ENCODE assay signal across 8 cellular contexts in genomic region chr12:118058881-118059644, GRCh38. TPM values are rescaled to one million over a fixed set of nuclear protein-coding genes. Genes with fewer than 3 reads are reported as not detected.
DNase-seq lines count a peak whose midpoint lies in the region; ATAC-seq and TF ChIP-seq lines count a peak whose summit lies in the region.

No MANE protein-coding gene starts in this region.

- CTCF ChIA-PET in HEK293T (lab: Yijun Ruan, JAX), result no interaction called here

- H3K4ac ChIP-seq in trophoblast cell (ENCODE audit: low read depth, low read length), result no peak overlapping the region

- H3K79me2 ChIP-seq in DND-41 (ENCODE audit: insufficient read depth, low read length) (peaks cover 11% of the 10 kb centered on the region; the same call in 1 of the 2 replicates), trophoblast cell (ENCODE audit: control insufficient read depth, insufficient read depth, low read length, poor library complexity) (peaks cover 15% of the 10 kb centered on the region)

- H3K27ac ChIP-seq in DND-41 (ENCODE audit: low read length) (peak overlapping the region; percentile 15; the same call in 1 of the 2 replicates), SJSA1 (peak overlapping the region; percentile 99), trophoblast cell (ENCODE audit: low read depth, low read length) (no peak overlapping the region)

- H3K9ac ChIP-seq in DND-41 (ENCODE audit: low read depth, low read length) (peak overlapping the region; percentile 67; the same call in 1 of the 2 replicates), trophoblast cell (ENCODE audit: low read length) (no peak overlapping the region)

- H2BK5ac ChIP-seq in trophoblast cell (ENCODE audit: low read depth, low read length, poor library complexity), result no peak overlapping the region

- peaks cover 41% of the 10 kb centered on the region for H3K4me1 ChIP-seq in DND-41 (ENCODE audit: insufficient read depth, low read length)
- peaks cover 64% of the 10 kb centered on the region for H3K4me1 ChIP-seq in SJSA1 (replicated peaks)
- peaks cover 6 to 13% of the 10 kb centered on the region in 2 experiments for H3K4me1 ChIP-seq in trophoblast cell (ENCODE audit: control insufficient read depth in 1 of 2, insufficient read depth in 2 of 2, low read length in 2 of 2)

- no peak overlapping the region for H2BK120ac ChIP-seq in trophoblast cell (ENCODE audit: insufficient read depth, low read length, poor library complexity)

- POLR2A ChIA-PET in HEK293T (lab: Yijun Ruan, JAX), result interaction anchor here (0.9 kb wide), 1 partner anchor 314 kb away, joined by 3 read pairs; no protein-coding TSS in a partner anchor

- H4K91ac ChIP-seq in trophoblast cell (ENCODE audit: low read depth, low read length), result no peak overlapping the region

- H3K9me3 ChIP-seq in DND-41 (ENCODE audit: insufficient read depth, low read length, severe bottlenecking) (no peaks in the 10 kb centered on the region), SJSA1 (replicated peaks) (no peaks in the 10 kb centered on the region), trophoblast cell (ENCODE audit: insufficient read depth, low read depth, low read length) (no peaks in the 10 kb centered on the region)

- H3K18ac ChIP-seq in trophoblast cell (ENCODE audit: low read length), result no peak overlapping the region

- no peak overlapping the region for H2BK12ac ChIP-seq in trophoblast cell (ENCODE audit: low read length)

- no peak overlapping the region for H4K8ac ChIP-seq in trophoblast cell (ENCODE audit: low read depth, low read length)

- H3K14ac ChIP-seq in trophoblast cell (ENCODE audit: low read length), result no peak overlapping the region

- no peaks in the 10 kb centered on the region for H4K20me1 ChIP-seq in DND-41 (ENCODE audit: insufficient read depth, low read length)

- no peak overlapping the region for H4K12ac ChIP-seq in trophoblast cell (ENCODE audit: low read depth, low read length)

- no peak for ATAC-seq in DND-41 (ENCODE audit: insufficient read depth, low read depth)

- H3K27me3 ChIP-seq in DND-41 (ENCODE audit: insufficient read depth, low read length, poor library complexity), result no peaks in the 10 kb centered on the region
- H3K27me3 ChIP-seq in SJSA1 (replicated peaks), result no peaks in the 10 kb centered on the region
- no peaks in the 10 kb centered on the region for H3K27me3 ChIP-seq in trophoblast cell (ENCODE audit: insufficient read depth, low read length)

- TF ChIP-seq CTCF in DND-41 (IDR thresholded peaks at IDR 0.05; ENCODE audit: borderline replicate concordance, extremely low read depth, low read length, poor library complexity, severe bottlenecking), result no peak
- TF ChIP-seq CTCF in epithelial cell of proximal tubule (conservative IDR thresholded peaks at IDR 0.05; ENCODE audit: low read depth, low read length), result no peak

- H3K79me1 ChIP-seq in trophoblast cell (ENCODE audit: low read length), result peaks cover 20% of the 10 kb centered on the region

- WGBS in trophoblast cell (ENCODE audit: extremely low coverage, insufficient coverage, insufficient read length), result no CpG with 5 or more reads among the region's 12 CpGs

- H3K23ac ChIP-seq in trophoblast cell (ENCODE audit: low read length), result no peak overlapping the region

- DNase-seq in DND-41 (no peak), SJSA1 (ENCODE audit: low read depth in 1 of 2, low spot score in 2 of 2) (peak; percentile 48 to 50), epithelial cell of proximal tubule (ENCODE audit: low read depth) (no peak), trophoblast cell (peak; percentile 57 to 76), DMS114 treated with DMSO at 0.1 percent for 48 hours (lab: John Stamatoyannopoulos, UW; ENCODE audit: unreplicated experiment) (no peak), HEK293T (ENCODE audit: extremely low spot score) (no peak), cortex of kidney (lab: John Stamatoyannopoulos, UW) (no peak), glomerular visceral epithelial cell (ENCODE audit: extremely low spot score) (no peak)

- H2AK5ac ChIP-seq in trophoblast cell (ENCODE audit: low read length), result no peak overlapping the region

- H3K4me3 ChIP-seq in DND-41 (ENCODE audit: low read depth in 1 of 2, low read length in 2 of 2), result no peak overlapping the region
- peak overlapping the region; percentile 87 for H3K4me3 ChIP-seq in SJSA1
- H3K4me3 ChIP-seq in epithelial cell of proximal tubule (ENCODE audit: low read depth, low read length), result peak overlapping the region; percentile 89
- H3K4me3 ChIP-seq in trophoblast cell (ENCODE audit: low read depth, low read length), result no peak overlapping the region

- H3K36me3 ChIP-seq in DND-41 (ENCODE audit: insufficient read depth, low read length), result no peaks in the 10 kb centered on the region; the same call in 1 of the 2 replicates
- H3K36me3 ChIP-seq in SJSA1, result peaks cover 21% of the 10 kb centered on the region
- H3K36me3 ChIP-seq in trophoblast cell (ENCODE audit: control insufficient read depth in 1 of 2, insufficient read depth in 2 of 2, low read length in 2 of 2), result peaks cover 0 to 2% of the 10 kb centered on the region in 2 experiments

- H2AFZ ChIP-seq in DND-41 (ENCODE audit: low read depth, low read length) (no peak overlapping the region), trophoblast cell (ENCODE audit: insufficient read depth, low read length, poor library complexity) (no peak overlapping the region)

- H3K4me2 ChIP-seq in DND-41 (ENCODE audit: insufficient read depth, low read length), result peak overlapping the region; percentile 80
- no peak overlapping the region for H3K4me2 ChIP-seq in trophoblast cell (ENCODE audit: low read length)

TF ChIP-seq in HEK293T, 16 proteins besides CTCF, POLR2A, EP300 and RAD21:
- TF ChIP-seq SP1 (IDR thresholded peaks at IDR 0.05), result no peak
- TF ChIP-seq HDGF (IDR thresholded peaks at IDR 0.05; ENCODE audit: borderline replicate concordance), result no peak
- TF ChIP-seq SUZ12 (IDR thresholded peaks at IDR 0.05), result no peak
TF ChIP-seq in HEK293T: peak in this region for 0.

RNA-seq across cellular contexts. Expression of gene WSB2, which starts 1.9 kb away (rescaled TPM):
- total RNA-seq in SJSA1 (2014; rRNA removed; shearing (Covaris generic)), result 160 and 164 TPM in 2 replicates
- total RNA-seq in epithelial cell of proximal tubule, result 79.6 and 129 TPM in 2 replicates
- 52.8 and 53.8 TPM in 2 replicates for polyA plus RNA-seq in trophoblast cell (2013)

RNA-seq across cellular contexts. Expression of gene RFC5, which starts 42.6 kb away (rescaled TPM):
- total RNA-seq in SJSA1 (2014; rRNA removed; shearing (Covaris generic)), result 21.5 and 47.6 TPM in 2 replicates
- 31.0 and 62.1 TPM in 2 replicates for total RNA-seq in epithelial cell of proximal tubule
- polyA plus RNA-seq in trophoblast cell (2013), result 20.0 and 22.8 TPM in 2 replicates

RNA-seq across cellular contexts. Expression of gene VSIG10, which starts 44.7 kb away (rescaled TPM):
- 11.8 and 14.6 TPM in 2 replicates for total RNA-seq in SJSA1 (2014; rRNA removed; shearing (Covaris generic))
- total RNA-seq in epithelial cell of proximal tubule, result 24.6 and 31.0 TPM in 2 replicates
- 8.7 and 9.9 TPM in 2 replicates for polyA plus RNA-seq in trophoblast cell (2013)

Comparison
In these comparisons a context has a peak if more than half of its experiments do, and no peak if none do; other contexts are left out.
1. DNase-seq: peak in SJSA1 (2 of 2) and trophoblast cell (2 of 2); none in DND-41 (single experiment), epithelial cell of proximal tubule (single experiment), DMS114 treated with DMSO at 0.1 percent for 48 hours (single experiment), HEK293T (single experiment), cortex of kidney (single experiment) and glomerular visceral epithelial cell (single experiment).
2. H3K4me3 ChIP-seq: peak in SJSA1 (single experiment) and epithelial cell of proximal tubule (single experiment); none in DND-41 (0 of 2) and trophoblast cell (single experiment).